Comparison of ENCODE assay signal across 15 cellular contexts in genomic region chr9:126151031-126151670, GRCh38.
DNase-seq lines count a peak whose midpoint lies in the region; ATAC-seq and TF ChIP-seq lines count a peak whose summit lies in the region.
"Had no signal": no experiment of that assay in that cellular context is flagged by ENCODE, and none has a peak within 500 bp of the region (broad histone marks: within the 10 kb centered on the region; RNA-seq: fewer than 3 reads in every experiment).

No MANE protein-coding gene starts in this region.

- H3K4me1 ChIP-seq in left lung (peaks cover 0 to 5% of the 10 kb centered on the region in 2 donors), mammary epithelial cell (ENCODE audit: insufficient read depth, low read length) (no peaks in the 10 kb centered on the region)

- peak; percentile 60 for ATAC-seq in left lung
- ATAC-seq: activated naive CD4-positive, alpha-beta T cell treated with anti-CD3 and anti-CD28 coated beads, Interleukin-2, amount 50 U/mL, for 72 hours; naive thymus-derived CD8-positive, alpha-beta T cell had no signal

- H3K27me3 ChIP-seq in left lung (peaks cover 0 to 53% of the 10 kb centered on the region in 2 donors), mammary epithelial cell (ENCODE audit: insufficient read depth, low read length) (no peaks in the 10 kb centered on the region)
- H3K27me3 ChIP-seq: MG63 had no signal

- no peak overlapping the region for H2AFZ ChIP-seq in mammary epithelial cell (ENCODE audit: low read depth, low read length)
- H2AFZ ChIP-seq: GM23248 had no signal

- intact Hi-C loops in left lung (cut with DNase I): no loop called here
- intact Hi-C loops in mammary epithelial cell (cut with micrococcal nuclease): no loop called here
- intact Hi-C loops in CD14-positive monocyte (cut with micrococcal nuclease): no loop called here

- H3K4me3 Mint-ChIP-seq in glutamatergic neuron (ENCODE audit: unreplicated experiment) (no peak overlapping the region), CD14-positive monocyte (no peak overlapping the region)
- H3K4me3 Mint-ChIP-seq: naive thymus-derived CD8-positive, alpha-beta T cell; stimulated activated naive CD8-positive, alpha-beta T cell treated with anti-CD3 and anti-CD28 coated beads, Interleukin-15, Interleukin-2, amounts not matched to agents 100 ng/mL and 50 ng/mL, for 24 hours had no signal

- 23% methylated on average over 9 of the region's 14 CpGs for whole genome bisulfite sequencing in mammary epithelial cell (ENCODE audit: low coverage, missing lambda C conversion rate)

- BruUV-seq in mammary epithelial cell (replicated peaks; lab: Mats Ljungman, UMichigan): no TSS peak

- H3K27ac ChIP-seq in left lung: no peak overlapping the region
- H3K27ac ChIP-seq in mammary epithelial cell (ENCODE audit: insufficient read depth, low read depth, low read length): no peak overlapping the region
- H3K27ac ChIP-seq: GM23248 had no signal

- TF ChIP-seq CTCF in left lung (IDR thresholded peaks at IDR 0.05) (no peak), mammary epithelial cell (conservative IDR thresholded peaks at IDR 0.05 in 1 of 2, IDR thresholded peaks at IDR 0.05 in 1 of 2; ENCODE audit: extremely low read depth in 1 of 2, insufficient read depth in 1 of 2, low read depth in 1 of 2, low read length in 2 of 2) (no peak), glutamatergic neuron (IDR thresholded peaks at IDR 0.05; ENCODE audit: partially characterized antibody, unreplicated experiment) (no peak), CD14-positive monocyte (IDR thresholded peaks at IDR 0.05) (no peak)

- DNase-seq in activated effector memory CD4-positive, alpha-beta T cell treated with anti-CD3 and anti-CD28 coated beads, Interleukin-2, amount 50 U/mL, for 16 hours: peak; percentile 34
- no peak for DNase-seq in activated effector memory CD4-positive, alpha-beta T cell treated with Interleukin-2 at 50 U/mL for 16 hours
- DNase-seq in NCI-H748 treated with DMSO at 0.1 percent for 48 hours (lab: John Stamatoyannopoulos, UW) (peak; percentile 94), left lung (peak; percentile 34 to 43), superior temporal gyrus (ENCODE audit: extremely low spot score) (no peak), mammary epithelial cell (no peak), glutamatergic neuron (no peak), CD14-positive monocyte (ENCODE audit: low spot score) (no peak)
- DNase-seq: activated CD4-positive, CD25-positive, alpha-beta regulatory T cell treated with anti-CD3 and anti-CD28 coated beads, Interleukin-2, amount 50 U/mL, for 72 hours; GDM1; MG63; naive thymus-derived CD8-positive, alpha-beta T cell had no signal

- H3K9me3 ChIP-seq in left lung (no peaks in the 10 kb centered on the region), mammary epithelial cell (replicated peaks; ENCODE audit: insufficient read depth, low read length) (no peaks in the 10 kb centered on the region)
- H3K9me3 ChIP-seq: MG63 had no signal

- H4K20me1 ChIP-seq in mammary epithelial cell (ENCODE audit: insufficient read depth, low read length): no peaks in the 10 kb centered on the region

- H3K27ac Mint-ChIP-seq in glutamatergic neuron (ENCODE audit: unreplicated experiment) (no peak overlapping the region), CD14-positive monocyte (no peak overlapping the region)
- H3K27ac Mint-ChIP-seq: activated naive CD4-positive, alpha-beta T cell treated with anti-CD3 and anti-CD28 coated beads, Interleukin-2, amount 50 U/mL, for 72 hours; naive thymus-derived CD8-positive, alpha-beta T cell; stimulated activated naive CD8-positive, alpha-beta T cell treated with anti-CD3 and anti-CD28 coated beads, Interleukin-15, Interleukin-2, amounts not matched to agents 100 ng/mL and 50 ng/mL, for 24 hours had no signal

- no peak overlapping the region for H3K9ac ChIP-seq in mammary epithelial cell (ENCODE audit: insufficient read depth, low read length)
- H3K9ac ChIP-seq: GM23248 had no signal

- H3K4me2 ChIP-seq in mammary epithelial cell (ENCODE audit: insufficient read depth, low read depth, low read length): no peak overlapping the region

- in situ Hi-C loops in mammary epithelial cell (cut with MboI; ENCODE audit: low sequenced_read_pairs in 2 of 2): no loop called here

- peaks cover 17% of the 10 kb centered on the region for H3K27me3 Mint-ChIP-seq in glutamatergic neuron (ENCODE audit: unreplicated experiment)
- peaks cover 17 to 22% (median 18%) of the 10 kb centered on the region in 3 donors for H3K27me3 Mint-ChIP-seq in CD14-positive monocyte (ENCODE audit: low read depth in 3 of 3)

- CTCF ChIA-PET in mammary epithelial cell (lab: Charles Lee; ENCODE audit: low non-redundant PET): no interaction called here

- peaks cover 11% of the 10 kb centered on the region for H3K9me3 Mint-ChIP-seq in glutamatergic neuron (ENCODE audit: unreplicated experiment)
- peaks cover 0 to 6% (median 0%) of the 10 kb centered on the region in 7 donors for H3K9me3 Mint-ChIP-seq in CD14-positive monocyte
- H3K9me3 Mint-ChIP-seq: activated naive CD4-positive, alpha-beta T cell treated with anti-CD3 and anti-CD28 coated beads, Interleukin-2, amount 50 U/mL, for 72 hours; naive thymus-derived CD8-positive, alpha-beta T cell; stimulated activated naive CD8-positive, alpha-beta T cell treated with anti-CD3 and anti-CD28 coated beads, Interleukin-15, Interleukin-2, amounts not matched to agents 100 ng/mL and 50 ng/mL, for 24 hours had no signal

- dilution Hi-C loops in mammary epithelial cell (cut with HindIII; ENCODE audit: low sequenced_read_pairs): no loop called here

- H3K79me2 ChIP-seq in mammary epithelial cell (ENCODE audit: insufficient read depth, low read length): no peaks in the 10 kb centered on the region

- H3K4me1 Mint-ChIP-seq in glutamatergic neuron (ENCODE audit: low read depth, unreplicated experiment): peaks cover 12% of the 10 kb centered on the region
- peaks cover 5% of the 10 kb centered on the region for H3K4me1 Mint-ChIP-seq in CD14-positive monocyte

- H3K36me3 Mint-ChIP-seq in glutamatergic neuron (ENCODE audit: unreplicated experiment): no peaks in the 10 kb centered on the region
- no peaks in the 10 kb centered on the region for H3K36me3 Mint-ChIP-seq in CD14-positive monocyte
- H3K36me3 Mint-ChIP-seq: activated naive CD4-positive, alpha-beta T cell treated with anti-CD3 and anti-CD28 coated beads, Interleukin-2, amount 50 U/mL, for 72 hours; naive thymus-derived CD8-positive, alpha-beta T cell had no signal

- H3K4me3 ChIP-seq in left lung: peak overlapping the region in 1 of 2 donors; percentile 4
- H3K4me3 ChIP-seq in mammary epithelial cell (replicated peaks in 1 of 3; ENCODE audit: insufficient read depth in 1 of 3, low read depth in 2 of 3, low read length in 3 of 3): no peak overlapping the region
- H3K4me3 ChIP-seq: GM23248, MG63 had no signal

- H3K36me3 ChIP-seq in left lung (no peaks in the 10 kb centered on the region), mammary epithelial cell (ENCODE audit: insufficient read depth, low read length) (no peaks in the 10 kb centered on the region)
- H3K36me3 ChIP-seq: MG63 had no signal

Comparison
In these comparisons a context has a peak if more than half of its experiments do, and no peak if none do; other contexts are left out.
1. DNase-seq: peak in activated effector memory CD4-positive, alpha-beta T cell treated with anti-CD3 and anti-CD28 coated beads, Interleukin-2, amount 50 U/mL, for 16 hours (single experiment), NCI-H748 treated with DMSO at 0.1 percent for 48 hours (single experiment) and left lung (2 of 2); none in activated effector memory CD4-positive, alpha-beta T cell treated with Interleukin-2 at 50 U/mL for 16 hours (single experiment), superior temporal gyrus (single experiment), mammary epithelial cell (single experiment), glutamatergic neuron (single experiment) and CD14-positive monocyte (single experiment).